ENCODE assay signal across 1 cellular context in genomic region chr3:119401502-119402440, GRCh38.
TF ChIP-seq lines count a peak whose summit lies in the region.

No MANE protein-coding gene starts in this region.

TF ChIP-seq in GM23338, 12 proteins besides CTCF, POLR2A, EP300 and RAD21 (continued from another document):
- no peak for TF ChIP-seq ZNF462 (CRISPR knock-in tag; IDR thresholded peaks at IDR 0.05)
- TF ChIP-seq ZNF114 (CRISPR knock-in tag; IDR thresholded peaks at IDR 0.05): no peak
- no peak for TF ChIP-seq REST (IDR thresholded peaks at IDR 0.05; ENCODE audit: unreplicated experiment)
- no peak for TF ChIP-seq POLR2AphosphoS5 (IDR thresholded peaks at IDR 0.05; ENCODE audit: low read depth)
- TF ChIP-seq ZNF331 (CRISPR knock-in tag; IDR thresholded peaks at IDR 0.05; ENCODE audit: low read depth): no peak
